18 cellular contexts compared by ENCODE assay signal in genomic region chr4:1380368-1381151, GRCh38. TPM values are rescaled to one million over a fixed set of nuclear protein-coding genes. Genes with fewer than 3 reads are reported as not detected.
DNase-seq lines count a peak whose midpoint lies in the region; ATAC-seq, FAIRE-seq and TF ChIP-seq lines count a peak whose summit lies in the region.
"Had no signal": no experiment of that assay in that cellular context is flagged by ENCODE, and none has a peak within 500 bp of the region (broad histone marks: within the 10 kb centered on the region; RNA-seq: fewer than 3 reads in every experiment).

No MANE protein-coding gene starts in this region.

- POLR2A ChIA-PET in HepG2 (lab: Yijun Ruan, JAX), result no interaction called here

- no peak overlapping the region for H3K4me3 Mint-ChIP-seq in endodermal cell

- H3K79me2 ChIP-seq in HepG2 (ENCODE audit: insufficient read depth, low read length), result no peaks in the 10 kb centered on the region
- no peaks in the 10 kb centered on the region for H3K79me2 ChIP-seq in mammary epithelial cell (ENCODE audit: insufficient read depth, low read length)

- TF ChIP-seq CTCF in right lobe of liver (IDR thresholded peaks at IDR 0.05), result no peak
- TF ChIP-seq CTCF in HepG2 (CRISPR knock-in tag; IDR thresholded peaks at IDR 0.05), result no peak
- no peak for TF ChIP-seq CTCF in endodermal cell (conservative IDR thresholded peaks at IDR 0.05)
- no peak for TF ChIP-seq CTCF in lower lobe of right lung (IDR thresholded peaks at IDR 0.05)
- no peak for TF ChIP-seq CTCF in upper lobe of right lung (IDR thresholded peaks at IDR 0.05)
- no peak for TF ChIP-seq CTCF in mammary epithelial cell (conservative IDR thresholded peaks at IDR 0.05 in 1 of 2, IDR thresholded peaks at IDR 0.05 in 1 of 2; ENCODE audit: extremely low read depth in 1 of 2, insufficient read depth in 1 of 2, low read depth in 1 of 2, low read length in 2 of 2)

- peaks cover 0 to 13% (median 0%) of the 10 kb centered on the region in 4 donors for H3K36me3 ChIP-seq in right lobe of liver
- H3K36me3 ChIP-seq in HepG2 (replicated peaks in 1 of 2; ENCODE audit: control insufficient read depth in 1 of 2, insufficient read depth in 2 of 2, low read length in 2 of 2), result peaks cover 2 to 6% of the 10 kb centered on the region in 2 experiments; a peak in 2 of 5 replicates
- no peaks in the 10 kb centered on the region for H3K36me3 ChIP-seq in endodermal cell (ENCODE audit: control insufficient read depth, insufficient read depth, low read length)
- peaks cover 64% of the 10 kb centered on the region for H3K36me3 ChIP-seq in lower lobe of right lung
- H3K36me3 ChIP-seq in upper lobe of right lung, result peaks cover 32% of the 10 kb centered on the region
- H3K36me3 ChIP-seq in mammary epithelial cell (ENCODE audit: insufficient read depth, low read length), result no peaks in the 10 kb centered on the region

- no peaks in the 10 kb centered on the region for H3K27me3 Mint-ChIP-seq in endodermal cell (ENCODE audit: insufficient read depth)

- no peak for FAIRE-seq in HepG2 (lab: Jason Lieb, UNC)
- FAIRE-seq: A549, GM12892 had no signal

- no peaks in the 10 kb centered on the region for H3K36me3 Mint-ChIP-seq in endodermal cell (ENCODE audit: low read depth)

- 97% methylated on average over 6 of the region's 36 CpGs for WGBS in right lobe of liver (ENCODE audit: insufficient coverage, low coverage, low lambda C conversion rate, missing lambda C conversion rate)
- 94% methylated on average over 19 of the region's 36 CpGs for WGBS in HepG2 (ENCODE audit: low lambda C conversion rate)
- 88 to 95% methylated on average over 28 to 36 of the region's 36 CpGs for WGBS in endodermal cell (ENCODE audit: insufficient coverage in 1 of 2, insufficient read length in 1 of 2), 2 experiments
- whole genome bisulfite sequencing in mammary epithelial cell (ENCODE audit: low coverage, missing lambda C conversion rate), result 93% methylated on average over 8 of the region's 36 CpGs

- H3K4me1 ChIP-seq in right lobe of liver (no peaks in the 10 kb centered on the region), HepG2 (ENCODE audit: insufficient read depth, low read length) (no peaks in the 10 kb centered on the region), endodermal cell (ENCODE audit: control insufficient read depth, insufficient read depth, low read length) (no peaks in the 10 kb centered on the region), lower lobe of right lung (no peaks in the 10 kb centered on the region), upper lobe of right lung (no peaks in the 10 kb centered on the region), mammary epithelial cell (ENCODE audit: insufficient read depth, low read length) (no peaks in the 10 kb centered on the region)
- H3K4me1 ChIP-seq: A549 had no signal

- H3K9ac ChIP-seq in HepG2 (ENCODE audit: insufficient read depth, low read depth, low read length) (no peak overlapping the region), endodermal cell (ENCODE audit: extremely low read depth, low read length, poor library complexity, severe bottlenecking) (no peak overlapping the region), mammary epithelial cell (ENCODE audit: insufficient read depth, low read length) (no peak overlapping the region)

- TF ChIP-seq POLR2A in right lobe of liver (IDR thresholded peaks at IDR 0.05) (no peak), HepG2 (IDR thresholded peaks at IDR 0.05; ENCODE audit: insufficient read depth in 1 of 2, low read depth in 2 of 2, low read length in 2 of 2) (no peak)

- H3K27ac Mint-ChIP-seq in endodermal cell, result no peak overlapping the region

- CTCF ChIA-PET in HepG2 (lab: Yijun Ruan, JAX; ENCODE audit: low intra/inter-chr PET ratio, low total read pairs) (no interaction called here), mammary epithelial cell (lab: Charles Lee; ENCODE audit: low non-redundant PET) (no interaction called here)

- in situ Hi-C loops in HepG2 (cut with HindIII; ENCODE audit: extremely low pct_ligation_motif_present, low pct_unique_long_range_greater_than_20kb) (no loop called here), mammary epithelial cell (cut with MboI; ENCODE audit: low sequenced_read_pairs in 2 of 2) (no loop called here)

- no peaks in the 10 kb centered on the region for H4K20me1 ChIP-seq in HepG2 (ENCODE audit: insufficient read depth, low read length)
- no peaks in the 10 kb centered on the region for H4K20me1 ChIP-seq in mammary epithelial cell (ENCODE audit: insufficient read depth, low read length)

- H3K27ac ChIP-seq in right lobe of liver (no peak overlapping the region), HepG2 (ENCODE audit: extremely low read length, insufficient read depth, low read length) (no peak overlapping the region), endodermal cell (ENCODE audit: low read depth, low read length) (no peak overlapping the region), lower lobe of right lung (no peak overlapping the region), upper lobe of right lung (no peak overlapping the region), mammary epithelial cell (ENCODE audit: insufficient read depth, low read depth, low read length) (no peak overlapping the region)
- H3K27ac ChIP-seq: A549, PC-9 had no signal

- H3K4me3 ChIP-seq in right lobe of liver, result no peak overlapping the region
- no peak overlapping the region for H3K4me3 ChIP-seq in HepG2 (replicated peaks in 1 of 3; ENCODE audit: insufficient read depth in 1 of 3, low read depth in 2 of 3, low read length in 3 of 3)
- H3K4me3 ChIP-seq in endodermal cell (ENCODE audit: low read length), result no peak overlapping the region
- no peak overlapping the region for H3K4me3 ChIP-seq in lower lobe of right lung
- no peak overlapping the region for H3K4me3 ChIP-seq in upper lobe of right lung
- no peak overlapping the region for H3K4me3 ChIP-seq in mammary epithelial cell (replicated peaks in 1 of 3; ENCODE audit: insufficient read depth in 1 of 3, low read depth in 2 of 3, low read length in 3 of 3)
- H3K4me3 ChIP-seq: A549, PC-9 had no signal

- TF ChIP-seq RAD21 in HepG2 (CRISPR knock-in tag; IDR thresholded peaks at IDR 0.05), result no peak

- no peaks in the 10 kb centered on the region for H3K9me3 ChIP-seq in right lobe of liver
- H3K9me3 ChIP-seq in HepG2 (ENCODE audit: low read length), result no peaks in the 10 kb centered on the region
- no peaks in the 10 kb centered on the region for H3K9me3 ChIP-seq in endodermal cell (ENCODE audit: control insufficient read depth, low read length)
- H3K9me3 ChIP-seq in lower lobe of right lung, result no peaks in the 10 kb centered on the region
- H3K9me3 ChIP-seq in upper lobe of right lung, result no peaks in the 10 kb centered on the region
- H3K9me3 ChIP-seq in mammary epithelial cell (replicated peaks; ENCODE audit: insufficient read depth, low read length), result no peaks in the 10 kb centered on the region
- H3K9me3 ChIP-seq: A549 had no signal

- DNase-seq in right lobe of liver (peak in 2 of 3 donors; percentile 16 to 42), HepG2 (ENCODE audit: low spot score) (no peak), endodermal cell (peak; percentile 31), lower lobe of right lung (peak; percentile 39), upper lobe of right lung (peak; percentile 55), mammary epithelial cell (no peak)
- DNase-seq: C1 segment of cervical spinal cord, DMS 273 treated with DMSO at 0.1 percent for 48 hours, GOT3, KG1, NCI-H1436 treated with DMSO at 0.1 percent for 48 hours, NCI-H2081, NCI-H510A treated with DMSO at 0.1 percent for 48 hours, PC-9 had no signal

- ATAC-seq in right lobe of liver (no peak), HepG2 (no peak), lower lobe of right lung (no peak), upper lobe of right lung (no peak), GM18520 (IDR thresholded peaks at IDR 0.05; ENCODE audit: unreplicated experiment) (no peak), HG03457 (IDR thresholded peaks at IDR 0.05; ENCODE audit: unreplicated experiment) (no peak)
- ATAC-seq: A549 had no signal

- no peaks in the 10 kb centered on the region for H3K9me3 Mint-ChIP-seq in endodermal cell

- H3K4me2 ChIP-seq in HepG2 (ENCODE audit: low read depth, low read length) (no peak overlapping the region), mammary epithelial cell (ENCODE audit: insufficient read depth, low read depth, low read length) (no peak overlapping the region)
- H3K4me2 ChIP-seq: A549, PC-9 had no signal

- H3K27me3 ChIP-seq in right lobe of liver (no peaks in the 10 kb centered on the region), HepG2 (ENCODE audit: control insufficient read depth in 1 of 2, insufficient read depth in 2 of 2, low read length in 2 of 2) (no peaks in the 10 kb centered on the region), endodermal cell (ENCODE audit: control insufficient read depth, insufficient read depth, low read length, poor library complexity, severe bottlenecking) (no peaks in the 10 kb centered on the region), lower lobe of right lung (ENCODE audit: low read depth) (no peaks in the 10 kb centered on the region), upper lobe of right lung (no peaks in the 10 kb centered on the region), mammary epithelial cell (ENCODE audit: insufficient read depth, low read length) (no peaks in the 10 kb centered on the region)

- dilution Hi-C loops in mammary epithelial cell (cut with HindIII; ENCODE audit: low sequenced_read_pairs), result no loop called here

- H2AFZ ChIP-seq in HepG2 (ENCODE audit: low read length), result no peak overlapping the region
- no peak overlapping the region for H2AFZ ChIP-seq in mammary epithelial cell (ENCODE audit: low read depth, low read length)
- H2AFZ ChIP-seq: PC-9 had no signal

- no TSS peak for BruUV-seq in HepG2 (replicated peaks; lab: Mats Ljungman, UMichigan)
- no TSS peak for BruUV-seq in mammary epithelial cell (replicated peaks; lab: Mats Ljungman, UMichigan)

- H3K4me1 Mint-ChIP-seq in endodermal cell, result no peaks in the 10 kb centered on the region

- TF ChIP-seq EP300 in HepG2 (IDR thresholded peaks at IDR 0.05; ENCODE audit: low read depth in 2 of 2, low read length in 2 of 2), result no peak
- TF ChIP-seq EP300 in HepG2 (CRISPR knock-in tag; IDR thresholded peaks at IDR 0.05; ENCODE audit: borderline replicate concordance), result no peak

- intact Hi-C loops in right lobe of liver (cut with DNase I), result no loop called here
- intact Hi-C loops in HepG2 (cut with micrococcal nuclease; ENCODE audit: unreplicated experiment), result no loop called here
- intact Hi-C loops in lower lobe of right lung (cut with DNase I), result no loop called here
- intact Hi-C loops in upper lobe of right lung (cut with DNase I), result no loop called here
- intact Hi-C loops in mammary epithelial cell (cut with micrococcal nuclease), result no loop called here

RNA-seq across cellular contexts. Expression of gene NKX1-1, which starts 25.7 kb away (rescaled TPM):
- total RNA-seq in right lobe of liver, result not detected
- not detected in 2 replicates for total RNA-seq in HepG2 (2016; rRNA removed; fragmentation: Illumina TruSeq; extraction: Trizol)
- total RNA-seq in HepG2 (2016; cell fraction: cytosol; rRNA removed; fragmentation: Illumina TruSeq; extraction: Trizol; ENCODE audit: low read depth), result not detected in 2 replicates
- not detected in 2 replicates for total RNA-seq in HepG2 (2016; cell fraction: insoluble cytoplasmic fraction; rRNA removed; fragmentation: Illumina TruSeq; extraction: Trizol)
- total RNA-seq in HepG2 (2016; cell fraction: membrane; rRNA removed; fragmentation: Illumina TruSeq; extraction: Trizol), result not detected in 2 replicates
- total RNA-seq in HepG2 (2016; cell fraction: nucleus; rRNA removed; fragmentation: Illumina TruSeq; extraction: Trizol), result not detected in 2 replicates
- polyA plus RNA-seq in HepG2 (2011; rRNA removed), result not detected in 2 replicates
- not detected in 2 replicates for polyA plus RNA-seq in HepG2 (2011; cell fraction: cytosol; rRNA removed)
- not detected in 2 replicates for polyA plus RNA-seq in HepG2 (2011; cell fraction: nucleus; rRNA removed)
- polyA plus RNA-seq in HepG2 (2012), result not detected in 2 replicates
- not detected in 2 replicates for polyA plus RNA-seq in HepG2 (2016; cell fraction: cytosol; fragmentation: Illumina TruSeq; extraction: Trizol; ENCODE audit: low read depth)
- polyA plus RNA-seq in HepG2 (2016; cell fraction: insoluble cytoplasmic fraction; fragmentation: Illumina TruSeq; extraction: Trizol; ENCODE audit: low read depth), result not detected in 2 replicates
- polyA plus RNA-seq in HepG2 (2016; cell fraction: membrane; fragmentation: Illumina TruSeq; extraction: Trizol; ENCODE audit: low read depth), result not detected in 2 replicates
- polyA plus RNA-seq in HepG2 (2016; cell fraction: nucleus; fragmentation: Illumina TruSeq; extraction: Trizol; ENCODE audit: insufficient read depth, low read depth), result not detected in 2 replicates
- polyA minus RNA-seq in HepG2 (2011; rRNA and poly(A)+ RNA removed; ENCODE audit: low replicate concordance), result not detected in 2 replicates
- polyA minus RNA-seq in HepG2 (2011; cell fraction: cytosol; rRNA and poly(A)+ RNA removed), result not detected in 2 replicates
- not detected in 2 replicates for polyA minus RNA-seq in HepG2 (2011; cell fraction: nucleus; rRNA and poly(A)+ RNA removed)
- total RNA-seq in endodermal cell, result not detected
- polyA plus RNA-seq in endodermal cell (2013, experiment 1 of 2), result 0.18 TPM
- polyA plus RNA-seq in endodermal cell (2013, experiment 2 of 2), result not detected
- not detected for total RNA-seq in lower lobe of right lung
- not detected for total RNA-seq in upper lobe of right lung
- not detected for total RNA-seq in mammary epithelial cell
- polyA plus RNA-seq in mammary epithelial cell, result not detected
- polyA minus RNA-seq in mammary epithelial cell, result not detected
- total RNA-seq: PC-9 had no signal
- polyA plus RNA-seq: A549 had no signal

RNA-seq across cellular contexts. Expression of gene UVSSA, which starts 33.6 kb away (rescaled TPM):
- total RNA-seq in right lobe of liver (10 to 100 TPM in 3 of 6 experiments, 1 to 10 TPM in 3; 9.1 to 14.5 (median 11.3) TPM), HepG2 (2016; rRNA removed; fragmentation: Illumina TruSeq; extraction: Trizol) (4.6 and 4.8 TPM in 2 replicates), endodermal cell (10 to 100 TPM; 50.4 to 61.6 TPM), lower lobe of right lung (27.9 TPM), upper lobe of right lung (28.3 TPM), mammary epithelial cell (10 to 100 TPM; 11.8 to 33.2 TPM)
- total RNA-seq in HepG2 (2016; cell fraction: cytosol; rRNA removed; fragmentation: Illumina TruSeq; extraction: Trizol; ENCODE audit: low read depth), result 2.3 and 4.1 TPM in 2 replicates
- total RNA-seq in HepG2 (2016; cell fraction: insoluble cytoplasmic fraction; rRNA removed; fragmentation: Illumina TruSeq; extraction: Trizol), result 3.7 and 4.7 TPM in 2 replicates
- total RNA-seq in HepG2 (2016; cell fraction: membrane; rRNA removed; fragmentation: Illumina TruSeq; extraction: Trizol), result 2.9 and 3.9 TPM in 2 replicates
- 6.9 and 7.1 TPM in 2 replicates for total RNA-seq in HepG2 (2016; cell fraction: nucleus; rRNA removed; fragmentation: Illumina TruSeq; extraction: Trizol)
- polyA plus RNA-seq in HepG2 (2011; rRNA removed) (8.4 and 8.6 TPM in 2 replicates), mammary epithelial cell (6.2 TPM)
- 3.0 and 4.1 TPM in 2 replicates for polyA plus RNA-seq in HepG2 (2011; cell fraction: cytosol; rRNA removed)
- 80.9 and 90.3 TPM in 2 replicates for polyA plus RNA-seq in HepG2 (2011; cell fraction: nucleus; rRNA removed)
- 7.1 and 7.7 TPM in 2 replicates for polyA plus RNA-seq in HepG2 (2012)
- 0.16 and 0.25 TPM in 2 replicates for polyA plus RNA-seq in HepG2 (2016; cell fraction: cytosol; fragmentation: Illumina TruSeq; extraction: Trizol; ENCODE audit: low read depth)
- 3.8 and 4.8 TPM in 2 replicates for polyA plus RNA-seq in HepG2 (2016; cell fraction: insoluble cytoplasmic fraction; fragmentation: Illumina TruSeq; extraction: Trizol; ENCODE audit: low read depth)
- 0.59 and 0.60 TPM in 2 replicates for polyA plus RNA-seq in HepG2 (2016; cell fraction: membrane; fragmentation: Illumina TruSeq; extraction: Trizol; ENCODE audit: low read depth)
- 29.2 and 29.8 TPM in 2 replicates for polyA plus RNA-seq in HepG2 (2016; cell fraction: nucleus; fragmentation: Illumina TruSeq; extraction: Trizol; ENCODE audit: insufficient read depth, low read depth)
- 3.9 and 14.3 TPM in 2 replicates for polyA minus RNA-seq in HepG2 (2011; rRNA and poly(A)+ RNA removed; ENCODE audit: low replicate concordance)
- polyA minus RNA-seq in HepG2 (2011; cell fraction: cytosol; rRNA and poly(A)+ RNA removed), result 3.6 and 4.4 TPM in 2 replicates
- polyA minus RNA-seq in HepG2 (2011; cell fraction: nucleus; rRNA and poly(A)+ RNA removed), result 18.8 and 20.2 TPM in 2 replicates
- 19.2 TPM for polyA plus RNA-seq in endodermal cell (2013, experiment 1 of 2)
- polyA plus RNA-seq in endodermal cell (2013, experiment 2 of 2), result 17.1 TPM
- 5.6 TPM for polyA minus RNA-seq in mammary epithelial cell

Comparison
In these comparisons a context has a peak if more than half of its experiments do, and no peak if none do; other contexts are left out.
1. DNase-seq: peak in right lobe of liver (2 of 3), endodermal cell (single experiment), lower lobe of right lung (single experiment) and upper lobe of right lung (single experiment); none in HepG2 (single experiment) and mammary epithelial cell (single experiment).